ENCODE assay signal across 26 cellular contexts in genomic region chr2:98359986-98360385, GRCh38. TPM values are rescaled to one million over a fixed set of nuclear protein-coding genes. Genes with fewer than 3 reads are reported as not detected.
DNase-seq lines count a peak whose midpoint lies in the region; ATAC-seq and TF ChIP-seq lines count a peak whose summit lies in the region.
"Had no signal": no experiment of that assay in that cellular context is flagged by ENCODE, and none has a peak within 500 bp of the region (broad histone marks: within the 10 kb centered on the region; RNA-seq: fewer than 3 reads in every experiment).

No MANE protein-coding gene starts in this region.

- ATAC-seq in GM19395 (IDR thresholded peaks at IDR 0.05; ENCODE audit: unreplicated experiment), result no peak
- ATAC-seq: K562 had no signal

- H3K4me2 ChIP-seq in mammary epithelial cell (ENCODE audit: insufficient read depth, low read depth, low read length), result no peak overlapping the region

- no peaks in the 10 kb centered on the region for H3K9me3 ChIP-seq in mammary epithelial cell (replicated peaks; ENCODE audit: insufficient read depth, low read length)
- H3K9me3 ChIP-seq: BE2C had no signal

- no peak overlapping the region for H3K4me3 ChIP-seq in mammary epithelial cell (replicated peaks in 1 of 3; ENCODE audit: insufficient read depth in 1 of 3, low read depth in 2 of 3, low read length in 3 of 3)
- H3K4me3 ChIP-seq: K562 had no signal

- H3K9ac ChIP-seq in mammary epithelial cell (ENCODE audit: insufficient read depth, low read length), result no peak overlapping the region

- intact Hi-C loops in mammary epithelial cell (cut with micrococcal nuclease), result no loop called here

- in situ Hi-C loops in mammary epithelial cell (cut with MboI; ENCODE audit: low sequenced_read_pairs in 2 of 2), result no loop called here

- CTCF ChIA-PET in mammary epithelial cell (lab: Charles Lee; ENCODE audit: low non-redundant PET), result no interaction called here

- H3K79me2 ChIP-seq in mammary epithelial cell (ENCODE audit: insufficient read depth, low read length), result no peaks in the 10 kb centered on the region

- H3K27ac ChIP-seq in mammary epithelial cell (ENCODE audit: insufficient read depth, low read depth, low read length), result no peak overlapping the region
- H3K27ac ChIP-seq in caudate nucleus (ENCODE audit: low read depth, low read length), result no peak overlapping the region
- H3K27ac ChIP-seq: HL-60 had no signal

- no peaks in the 10 kb centered on the region for H3K36me3 ChIP-seq in mammary epithelial cell (ENCODE audit: insufficient read depth, low read length)
- H3K36me3 ChIP-seq: BE2C had no signal

- no peaks in the 10 kb centered on the region for H3K27me3 ChIP-seq in mammary epithelial cell (ENCODE audit: insufficient read depth, low read length)
- H3K27me3 ChIP-seq: BE2C had no signal

- no peaks in the 10 kb centered on the region for H3K4me1 ChIP-seq in mammary epithelial cell (ENCODE audit: insufficient read depth, low read length)
- H3K4me1 ChIP-seq: BE2C had no signal

- no peak overlapping the region for H2AFZ ChIP-seq in mammary epithelial cell (ENCODE audit: low read depth, low read length)

- dilution Hi-C loops in mammary epithelial cell (cut with HindIII; ENCODE audit: low sequenced_read_pairs), result no loop called here

- TF ChIP-seq CTCF in mammary epithelial cell (conservative IDR thresholded peaks at IDR 0.05 in 1 of 2, IDR thresholded peaks at IDR 0.05 in 1 of 2; ENCODE audit: extremely low read depth in 1 of 2, insufficient read depth in 1 of 2, low read depth in 1 of 2, low read length in 2 of 2), result no peak

- BruUV-seq in mammary epithelial cell (replicated peaks; lab: Mats Ljungman, UMichigan), result no TSS peak

- DNase-seq in M059J (ENCODE audit: low read depth) (peak; percentile 12), mammary epithelial cell (peak; percentile 67), islet precursor cell (peak; percentile 29), NCI-H526 (lab: John Stamatoyannopoulos, UW) (no peak), HUDEP-2 (lab: John Stamatoyannopoulos, UW; ENCODE audit: unreplicated experiment in 76 of 76) (no peak), caudate nucleus (lab: John Stamatoyannopoulos, UW) (no peak)
- DNase-seq: BE2C; CD8-positive, alpha-beta memory T cell; DMS 273 treated with DMSO at 0.1 percent for 48 hours; DMS79 treated with DMSO at 0.1 percent for 48 hours; HCEC 1CT; MM.1S; NCI-H2029; NCI-H446; NCI-H524 treated with DMSO at 0.1 percent for 48 hours; NCI-H82; NK-92 treated with Interleukin-12 subunit alpha and Interleukin-12 subunit beta, amount 100 ng/mL, for 24 hours; RPMI8226; SHP77 treated with DMSO at 0.1 percent for 48 hours had no signal

- no peaks in the 10 kb centered on the region for H4K20me1 ChIP-seq in mammary epithelial cell (ENCODE audit: insufficient read depth, low read length)

- WGBS in mammary epithelial cell (ENCODE audit: low coverage, missing lambda C conversion rate), result 0% methylated on average over 1 of the region's 1 CpG

RNA-seq across cellular contexts. Expression of gene CNGA3, which starts 13.7 kb away (rescaled TPM):
- total RNA-seq in M059J (2014; rRNA removed; shearing (Covaris generic)), result not detected in 2 replicates
- total RNA-seq in mammary epithelial cell, result not detected
- polyA plus RNA-seq in mammary epithelial cell, result not detected
- not detected for polyA minus RNA-seq in mammary epithelial cell
- total RNA-seq: A673; CD8-positive, alpha-beta memory T cell; H1; HT-29; K562 had no signal
- polyA plus RNA-seq: CD14-positive monocyte; CD8-positive, alpha-beta memory T cell; K562 had no signal

Comparison
In these comparisons a context has a peak if more than half of its experiments do, and no peak if none do; other contexts are left out.
1. DNase-seq: peak in M059J (single experiment), mammary epithelial cell (single experiment) and islet precursor cell (single experiment); none in NCI-H526 (0 of 2), HUDEP-2 (0 of 76) and caudate nucleus (0 of 61).